Comparison of ENCODE assay signal across 11 cellular contexts in the genomic region with DNA sequence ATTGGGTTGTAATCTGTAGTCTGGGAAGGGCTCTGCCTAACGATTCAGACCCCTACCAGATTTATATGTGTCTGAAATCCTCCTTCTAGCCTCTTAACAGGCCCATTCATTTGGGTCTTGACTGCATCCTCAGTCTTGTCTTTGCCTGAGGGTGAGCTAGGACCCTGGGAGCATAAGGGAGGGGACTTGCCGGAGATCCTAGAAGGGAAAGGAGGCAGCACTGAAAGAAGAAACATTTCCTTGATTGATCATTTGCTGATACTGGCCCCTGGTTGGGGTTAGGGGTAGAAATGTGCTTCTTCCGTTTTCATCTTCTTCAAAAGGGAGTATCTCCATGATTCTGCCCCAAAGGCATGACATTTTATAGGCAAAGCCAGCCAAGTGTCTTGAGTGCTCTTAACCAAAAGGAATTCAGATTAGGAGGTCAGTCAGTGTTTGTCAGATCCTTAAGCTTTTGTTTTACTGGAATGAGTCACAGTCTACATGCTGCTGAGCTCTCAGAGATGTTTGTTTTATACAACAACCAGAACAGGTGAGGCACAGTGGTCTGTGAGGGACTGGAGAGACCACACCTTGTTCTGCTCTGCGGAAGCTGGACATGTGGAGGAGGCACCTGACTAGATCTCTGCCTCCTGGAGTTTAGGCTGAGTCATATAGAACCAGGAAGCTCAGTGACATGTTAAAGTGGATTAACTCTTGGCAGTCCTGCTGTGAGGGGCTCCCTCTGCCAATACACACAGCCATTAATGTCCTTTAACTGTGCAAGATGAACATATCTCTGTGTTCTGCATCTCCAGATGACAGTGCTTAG. TPM values are rescaled to one million over a fixed set of nuclear protein-coding genes. Genes with fewer than 3 reads are reported as not detected.
DNase-seq lines count a peak whose midpoint lies in the region; ATAC-seq, FAIRE-seq and TF ChIP-seq lines count a peak whose summit lies in the region.
"Had no signal": no experiment of that assay in that cellular context is flagged by ENCODE, and none has a peak within 500 bp of the region (broad histone marks: within the 10 kb centered on the region; RNA-seq: fewer than 3 reads in every experiment).

No MANE protein-coding gene starts in this region.

- H3K36me3 ChIP-seq in endothelial cell of umbilical vein (ENCODE audit: control insufficient read depth in 2 of 2, extremely low read depth in 1 of 2, insufficient read depth in 2 of 2, low read length in 2 of 2), result no peaks in the 10 kb centered on the region
- H3K36me3 ChIP-seq in HepG2 (replicated peaks in 1 of 2; ENCODE audit: control insufficient read depth in 1 of 2, insufficient read depth in 2 of 2, low read length in 2 of 2), result no peaks in the 10 kb centered on the region
- H3K36me3 ChIP-seq in testis (ENCODE audit: low read depth, missing control alignments), result no peaks in the 10 kb centered on the region

- no peak for TF ChIP-seq CTCF in endothelial cell of umbilical vein (IDR thresholded peaks at IDR 0.05; ENCODE audit: extremely low read depth in 1 of 2, insufficient read depth in 1 of 2, low read depth in 1 of 2, low read length in 2 of 2)
- no peak for TF ChIP-seq CTCF in HepG2 (CRISPR knock-in tag; IDR thresholded peaks at IDR 0.05)
- no peak for TF ChIP-seq CTCF in testis (IDR thresholded peaks at IDR 0.05)

- dilution Hi-C loops in endothelial cell of umbilical vein (cut with MboI; ENCODE audit: extremely low pct_ligation_motif_present, low sequenced_read_pairs), result no loop called here

- CTCF ChIA-PET in endothelial cell of umbilical vein (lab: Charles Lee), result interaction anchor here (1.1 kb wide), 1 partner anchor 36 kb away, joined by 3 read pairs; no protein-coding TSS in a partner anchor
- CTCF ChIA-PET in HepG2 (lab: Yijun Ruan, JAX; ENCODE audit: low intra/inter-chr PET ratio, low total read pairs), result no interaction called here

- WGBS in HepG2 (ENCODE audit: low lambda C conversion rate), result 13% methylated on average over 4 of the region's 4 CpGs
- WGBS in testis, 2 donors, result 58 to 60% methylated on average over 4 of the region's 4 CpGs

- H3K79me2 ChIP-seq in endothelial cell of umbilical vein (ENCODE audit: control insufficient read depth, insufficient read depth, low read length), result no peaks in the 10 kb centered on the region
- no peaks in the 10 kb centered on the region for H3K79me2 ChIP-seq in HepG2 (ENCODE audit: insufficient read depth, low read length)

- H3K4me2 ChIP-seq in endothelial cell of umbilical vein (ENCODE audit: insufficient read depth, low read length) (no peak overlapping the region), HepG2 (ENCODE audit: low read depth, low read length) (no peak overlapping the region)

- peak; percentile 40 for FAIRE-seq in endothelial cell of umbilical vein (lab: Jason Lieb, UNC)
- FAIRE-seq in HepG2 (lab: Jason Lieb, UNC), result no peak

- H3K9me3 ChIP-seq in endothelial cell of umbilical vein (replicated peaks; ENCODE audit: control insufficient read depth, insufficient read depth, low read length), result no peaks in the 10 kb centered on the region
- no peaks in the 10 kb centered on the region for H3K9me3 ChIP-seq in HepG2 (ENCODE audit: low read length)
- no peaks in the 10 kb centered on the region for H3K9me3 ChIP-seq in testis

- no peak overlapping the region for H2AFZ ChIP-seq in endothelial cell of umbilical vein (ENCODE audit: low read depth, low read length)
- no peak overlapping the region for H2AFZ ChIP-seq in HepG2 (ENCODE audit: low read length)

- TF ChIP-seq EP300 in HepG2 (IDR thresholded peaks at IDR 0.05; ENCODE audit: low read depth in 2 of 2, low read length in 2 of 2) (no peak), HepG2 (CRISPR knock-in tag; IDR thresholded peaks at IDR 0.05; ENCODE audit: borderline replicate concordance) (no peak)

- POLR2A ChIA-PET in endothelial cell of umbilical vein (lab: Charles Lee) (no interaction called here), HepG2 (lab: Yijun Ruan, JAX) (no interaction called here)

- peak; percentile 1 for DNase-seq in HK-2 (ENCODE audit: unreplicated experiment)
- peak; percentile 98 for DNase-seq in NCI-H69 (lab: John Stamatoyannopoulos, UW)
- peak; percentile 22 for DNase-seq in endothelial cell of umbilical vein (ENCODE audit: low read depth, low spot score)
- DNase-seq in renal cortical epithelial cell (ENCODE audit: low read depth), result peak; percentile 93
- DNase-seq in HepG2 (ENCODE audit: low spot score), result no peak
- no peak for DNase-seq in T-helper 2 cell
- no peak for DNase-seq in NCI-H526 treated with DMSO at 0.1 percent for 48 hours (lab: John Stamatoyannopoulos, UW)
- DNase-seq in testis, result no peak
- DNase-seq: activated T-cell treated with anti-CD3 and anti-CD28 coated beads, Interleukin-2, amount 50 U/mL, for 1 hour had no signal

- TF ChIP-seq POLR2A in endothelial cell of umbilical vein (IDR thresholded peaks at IDR 0.05; ENCODE audit: low read depth, low read length) (no peak), HepG2 (IDR thresholded peaks at IDR 0.05; ENCODE audit: insufficient read depth in 1 of 2, low read depth in 2 of 2, low read length in 2 of 2) (no peak), testis (IDR thresholded peaks at IDR 0.05) (no peak)

- H3K4me1 ChIP-seq in endothelial cell of umbilical vein (ENCODE audit: control insufficient read depth, extremely low read depth, insufficient read depth, low read length), result peaks cover 6% of the 10 kb centered on the region
- H3K4me1 ChIP-seq in HepG2 (ENCODE audit: insufficient read depth, low read length), result no peaks in the 10 kb centered on the region
- H3K4me1 ChIP-seq in testis, result peaks cover 4% of the 10 kb centered on the region

- BruUV-seq in endothelial cell of umbilical vein (replicated peaks; lab: Mats Ljungman, UMichigan), result no TSS peak
- BruUV-seq in HepG2 (replicated peaks; lab: Mats Ljungman, UMichigan), result no TSS peak

- in situ Hi-C loops in HepG2 (cut with HindIII; ENCODE audit: extremely low pct_ligation_motif_present, low pct_unique_long_range_greater_than_20kb), result no loop called here

- H3K9ac ChIP-seq in endothelial cell of umbilical vein (replicated peaks; ENCODE audit: extremely low read depth, insufficient read depth, low read length), result no peak overlapping the region
- no peak overlapping the region for H3K9ac ChIP-seq in HepG2 (ENCODE audit: insufficient read depth, low read depth, low read length)

- no peak overlapping the region for H3K27ac ChIP-seq in endothelial cell of umbilical vein (ENCODE audit: insufficient read depth, low read depth, low read length)
- H3K27ac ChIP-seq in HepG2 (ENCODE audit: extremely low read length, insufficient read depth, low read length), result no peak overlapping the region
- no peak overlapping the region for H3K27ac ChIP-seq in testis

- no peaks in the 10 kb centered on the region for H3K9me1 ChIP-seq in endothelial cell of umbilical vein (replicated peaks; ENCODE audit: control insufficient read depth, extremely low read depth, insufficient read depth, low read length)

- no peak for TF ChIP-seq RAD21 in HepG2 (CRISPR knock-in tag; IDR thresholded peaks at IDR 0.05)

- no peaks in the 10 kb centered on the region for H3K27me3 ChIP-seq in endothelial cell of umbilical vein (ENCODE audit: control insufficient read depth in 2 of 2, insufficient read depth in 2 of 2, low read length in 2 of 2)
- peaks cover 1 to 6% of the 10 kb centered on the region in 2 experiments; a peak in 1 of 5 replicates for H3K27me3 ChIP-seq in HepG2 (ENCODE audit: control insufficient read depth in 1 of 2, insufficient read depth in 2 of 2, low read length in 2 of 2)
- H3K27me3 ChIP-seq in testis, result no peaks in the 10 kb centered on the region

- H3K4me3 ChIP-seq in endothelial cell of umbilical vein (replicated peaks in 1 of 3; ENCODE audit: insufficient read depth in 1 of 3, low read depth in 1 of 3, low read length in 3 of 3) (no peak overlapping the region), HepG2 (replicated peaks in 1 of 3; ENCODE audit: insufficient read depth in 1 of 3, low read depth in 2 of 3, low read length in 3 of 3) (no peak overlapping the region), testis (no peak overlapping the region)

- no peak for ATAC-seq in HepG2
- ATAC-seq: stimulated activated memory B cell treated with anti-CD40 and anti-IgM and Interleukin-4, amounts not matched to agents 10 μg/mL and 1 μg/mL and 100 μg/mL, for 72 hours had no signal

- H4K20me1 ChIP-seq in endothelial cell of umbilical vein (replicated peaks; ENCODE audit: control insufficient read depth, extremely low read depth, insufficient read depth, low read length), result no peaks in the 10 kb centered on the region
- H4K20me1 ChIP-seq in HepG2 (ENCODE audit: insufficient read depth, low read length), result no peaks in the 10 kb centered on the region

- intact Hi-C loops in endothelial cell of umbilical vein (cut with micrococcal nuclease) (no loop called here), HepG2 (cut with micrococcal nuclease; ENCODE audit: unreplicated experiment) (no loop called here), testis (cut with DNase I; ENCODE audit: low total_unique reads) (no loop called here)

RNA-seq across cellular contexts. Expression of a gene that starts 37.7 kb away (rescaled TPM):
- total RNA-seq in endothelial cell of umbilical vein (0.90 and 1.00 TPM in 2 replicates), renal cortical epithelial cell (1.0 and 1.1 TPM in 2 replicates), HepG2 (2016; rRNA removed; fragmentation: Illumina TruSeq; extraction: Trizol) (not detected in 2 replicates), testis (10 to 100 TPM; 15.5 to 19.6 TPM)
- polyA plus RNA-seq in endothelial cell of umbilical vein (0.97 and 1.2 TPM in 2 replicates), HepG2 (2011; rRNA removed) (not detected in 2 replicates), testis (ENCODE audit: insufficient read depth, low read depth, low replicate concordance) (9.4 TPM)
- polyA plus RNA-seq in endothelial cell of umbilical vein (2011; cell fraction: cytosol; rRNA removed), result 0.66 and 0.77 TPM in 2 replicates
- 0.42 and 0.58 TPM in 2 replicates for polyA plus RNA-seq in endothelial cell of umbilical vein (2011; cell fraction: nucleus; rRNA removed)
- polyA plus RNA-seq in endothelial cell of umbilical vein (2012), result 0.24 and 0.60 TPM in 2 replicates
- 3.7 and 4.9 TPM in 2 replicates for polyA minus RNA-seq in endothelial cell of umbilical vein
- not detected for polyA minus RNA-seq in endothelial cell of umbilical vein (2011; cell fraction: cytosol; rRNA and poly(A)+ RNA removed)
- polyA minus RNA-seq in endothelial cell of umbilical vein (2011; cell fraction: nucleus; rRNA and poly(A)+ RNA removed), result 1.4 and 1.9 TPM in 2 replicates
- not detected in 2 replicates for total RNA-seq in HepG2 (2016; cell fraction: cytosol; rRNA removed; fragmentation: Illumina TruSeq; extraction: Trizol; ENCODE audit: low read depth)
- not detected in 2 replicates for total RNA-seq in HepG2 (2016; cell fraction: insoluble cytoplasmic fraction; rRNA removed; fragmentation: Illumina TruSeq; extraction: Trizol)
- total RNA-seq in HepG2 (2016; cell fraction: membrane; rRNA removed; fragmentation: Illumina TruSeq; extraction: Trizol), result not detected in 2 replicates
- total RNA-seq in HepG2 (2016; cell fraction: nucleus; rRNA removed; fragmentation: Illumina TruSeq; extraction: Trizol), result not detected in 2 replicates
- polyA plus RNA-seq in HepG2 (2011; cell fraction: cytosol; rRNA removed), result not detected in 2 replicates
- polyA plus RNA-seq in HepG2 (2011; cell fraction: nucleus; rRNA removed), result not detected in 2 replicates
- not detected in 2 replicates for polyA plus RNA-seq in HepG2 (2012)
- polyA plus RNA-seq in HepG2 (2016; cell fraction: cytosol; fragmentation: Illumina TruSeq; extraction: Trizol; ENCODE audit: low read depth), result not detected in 2 replicates
- not detected in 2 replicates for polyA plus RNA-seq in HepG2 (2016; cell fraction: insoluble cytoplasmic fraction; fragmentation: Illumina TruSeq; extraction: Trizol; ENCODE audit: low read depth)
- not detected in 2 replicates for polyA plus RNA-seq in HepG2 (2016; cell fraction: membrane; fragmentation: Illumina TruSeq; extraction: Trizol; ENCODE audit: low read depth)
- not detected in 2 replicates for polyA plus RNA-seq in HepG2 (2016; cell fraction: nucleus; fragmentation: Illumina TruSeq; extraction: Trizol; ENCODE audit: insufficient read depth, low read depth)
- polyA minus RNA-seq in HepG2 (2011; rRNA and poly(A)+ RNA removed; ENCODE audit: low replicate concordance), result 0.07 TPM in 1 of 2 replicates, not detected in the other
- not detected in 2 replicates for polyA minus RNA-seq in HepG2 (2011; cell fraction: cytosol; rRNA and poly(A)+ RNA removed)
- polyA minus RNA-seq in HepG2 (2011; cell fraction: nucleus; rRNA and poly(A)+ RNA removed), result not detected in 2 replicates

RNA-seq across cellular contexts. Expression of a gene that starts 47.2 kb away (rescaled TPM):
- total RNA-seq in endothelial cell of umbilical vein, result not detected in 2 replicates
- not detected in 2 replicates for polyA plus RNA-seq in endothelial cell of umbilical vein
- polyA plus RNA-seq in endothelial cell of umbilical vein (2011; cell fraction: cytosol; rRNA removed), result not detected in 2 replicates
- polyA plus RNA-seq in endothelial cell of umbilical vein (2011; cell fraction: nucleus; rRNA removed), result not detected in 2 replicates
- not detected in 2 replicates for polyA plus RNA-seq in endothelial cell of umbilical vein (2012)
- not detected in 2 replicates for polyA minus RNA-seq in endothelial cell of umbilical vein
- not detected for polyA minus RNA-seq in endothelial cell of umbilical vein (2011; cell fraction: cytosol; rRNA and poly(A)+ RNA removed)
- not detected in 2 replicates for polyA minus RNA-seq in endothelial cell of umbilical vein (2011; cell fraction: nucleus; rRNA and poly(A)+ RNA removed)
- under 0.01 TPM in 1 of 2 replicates, not detected in the other for total RNA-seq in renal cortical epithelial cell
- not detected in 2 replicates for total RNA-seq in HepG2 (2016; rRNA removed; fragmentation: Illumina TruSeq; extraction: Trizol)
- not detected in 2 replicates for total RNA-seq in HepG2 (2016; cell fraction: cytosol; rRNA removed; fragmentation: Illumina TruSeq; extraction: Trizol; ENCODE audit: low read depth)
- total RNA-seq in HepG2 (2016; cell fraction: insoluble cytoplasmic fraction; rRNA removed; fragmentation: Illumina TruSeq; extraction: Trizol), result not detected in 2 replicates
- not detected in 2 replicates for total RNA-seq in HepG2 (2016; cell fraction: membrane; rRNA removed; fragmentation: Illumina TruSeq; extraction: Trizol)
- not detected in 2 replicates for total RNA-seq in HepG2 (2016; cell fraction: nucleus; rRNA removed; fragmentation: Illumina TruSeq; extraction: Trizol)
- not detected in 2 replicates for polyA plus RNA-seq in HepG2 (2011; rRNA removed)
- polyA plus RNA-seq in HepG2 (2011; cell fraction: cytosol; rRNA removed), result not detected in 2 replicates
- polyA plus RNA-seq in HepG2 (2011; cell fraction: nucleus; rRNA removed), result not detected in 2 replicates
- polyA plus RNA-seq in HepG2 (2012), result not detected in 2 replicates
- not detected in 2 replicates for polyA plus RNA-seq in HepG2 (2016; cell fraction: cytosol; fragmentation: Illumina TruSeq; extraction: Trizol; ENCODE audit: low read depth)
- not detected in 2 replicates for polyA plus RNA-seq in HepG2 (2016; cell fraction: insoluble cytoplasmic fraction; fragmentation: Illumina TruSeq; extraction: Trizol; ENCODE audit: low read depth)
- polyA plus RNA-seq in HepG2 (2016; cell fraction: membrane; fragmentation: Illumina TruSeq; extraction: Trizol; ENCODE audit: low read depth), result not detected in 2 replicates
- polyA plus RNA-seq in HepG2 (2016; cell fraction: nucleus; fragmentation: Illumina TruSeq; extraction: Trizol; ENCODE audit: insufficient read depth, low read depth), result not detected in 2 replicates
- not detected in 2 replicates for polyA minus RNA-seq in HepG2 (2011; rRNA and poly(A)+ RNA removed; ENCODE audit: low replicate concordance)
- polyA minus RNA-seq in HepG2 (2011; cell fraction: cytosol; rRNA and poly(A)+ RNA removed), result not detected in 2 replicates
- not detected in 2 replicates for polyA minus RNA-seq in HepG2 (2011; cell fraction: nucleus; rRNA and poly(A)+ RNA removed)
- under 1 TPM; 0.12 to 0.16 TPM for total RNA-seq in testis
- polyA plus RNA-seq in testis (ENCODE audit: insufficient read depth, low read depth, low replicate concordance), result 0.07 TPM
- polyA plus RNA-seq: esophagus had no signal

Comparison
In these comparisons a context has a peak if more than half of its experiments do, and no peak if none do; other contexts are left out.
1. DNase-seq: peak in HK-2 (single experiment), NCI-H69 (single experiment), endothelial cell of umbilical vein (single experiment) and renal cortical epithelial cell (single experiment); none in HepG2 (single experiment), T-helper 2 cell (0 of 5), NCI-H526 treated with DMSO at 0.1 percent for 48 hours (single experiment) and testis (single experiment).